8 cellular contexts compared by ENCODE assay signal in genomic region chr20:35663813-35664543, GRCh38. TPM values are rescaled to one million over a fixed set of nuclear protein-coding genes. Genes with fewer than 3 reads are reported as not detected.
DNase-seq lines count a peak whose midpoint lies in the region; ATAC-seq and TF ChIP-seq lines count a peak whose summit lies in the region.

No MANE protein-coding gene starts in this region.

- no peak for TF ChIP-seq CTCF in HL-60 (IDR thresholded peaks at IDR 0.05; ENCODE audit: insufficient read depth, low read length)
- TF ChIP-seq CTCF in progenitor cell of endocrine pancreas (IDR thresholded peaks at IDR 0.05; ENCODE audit: unreplicated experiment) = no peak
- TF ChIP-seq CTCF in upper lobe of right lung (IDR thresholded peaks at IDR 0.05) = no peak

- intact Hi-C loops in head of caudate nucleus (cut with DNase I) = loop anchor here (5.0 to 10.0 kb wide), 2 partner anchors 49 to 78 kb away; partner anchors contain the start of genes RBM39 and SPAG4
- intact Hi-C loops in upper lobe of right lung (cut with DNase I) = no loop called here

- H3K9me3 Mint-ChIP-seq in progenitor cell of endocrine pancreas (ENCODE audit: low read depth) = no peaks in the 10 kb centered on the region

- H3K9me3 ChIP-seq in upper lobe of right lung = no peaks in the 10 kb centered on the region

- H3K4me3 ChIP-seq in HL-60 (replicated peaks; ENCODE audit: insufficient read depth, low read length) (peak overlapping the region; percentile 75), upper lobe of right lung (peak overlapping the region; percentile 90)

- peak overlapping the region; percentile 99 for H3K27ac Mint-ChIP-seq in progenitor cell of endocrine pancreas

- peak; percentile 35 for DNase-seq in COR-L47 (lab: John Stamatoyannopoulos, UW)
- peak in 1 of 2 experiments; percentile 70 for DNase-seq in HL-60 (ENCODE audit: low read depth in 1 of 2, low spot score in 1 of 2)
- DNase-seq in activated naive CD4-positive, alpha-beta T cell treated with Interleukin-2 at 50 U/mL for 16 hours = peak; percentile 63
- DNase-seq in head of caudate nucleus = peak in 39 of 42 donors; percentile 10 to 74 (median 47)
- DNase-seq in progenitor cell of endocrine pancreas (ENCODE audit: low spot score, unreplicated experiment) = peak; percentile 10
- peak; percentile 74 for DNase-seq in upper lobe of right lung

- ATAC-seq in GM19463 (IDR thresholded peaks at IDR 0.05; ENCODE audit: unreplicated experiment) (peak; percentile 27), upper lobe of right lung (peak; percentile 65)

- H3K36me3 Mint-ChIP-seq in progenitor cell of endocrine pancreas (ENCODE audit: insufficient read depth) = no peaks in the 10 kb centered on the region

- H3K4me1 ChIP-seq in upper lobe of right lung = peaks cover 42% of the 10 kb centered on the region

- H3K27me3 ChIP-seq in HL-60 (ENCODE audit: insufficient read depth, poor library complexity, severe bottlenecking) = no peaks in the 10 kb centered on the region
- H3K27me3 ChIP-seq in upper lobe of right lung = no peaks in the 10 kb centered on the region

- peak overlapping the region; percentile 96 for H3K4me3 Mint-ChIP-seq in progenitor cell of endocrine pancreas (ENCODE audit: low read depth)

- H3K27ac ChIP-seq in HL-60 (replicated peaks) (peak overlapping the region; percentile 96), upper lobe of right lung (peak overlapping the region; percentile 99)

- H3K27me3 Mint-ChIP-seq in progenitor cell of endocrine pancreas = no peaks in the 10 kb centered on the region

- peaks cover 41% of the 10 kb centered on the region for H3K4me1 Mint-ChIP-seq in progenitor cell of endocrine pancreas (ENCODE audit: low read depth)

- peaks cover 8% of the 10 kb centered on the region for H3K36me3 ChIP-seq in upper lobe of right lung

- peak; percentile 31; the same call in 1 of the 2 replicates for TF ChIP-seq POLR2A in Raji (IDR thresholded peaks at IDR 0.05; ENCODE audit: insufficient read depth, low read depth, low read length)

RNA-seq across cellular contexts. Expression of gene CPNE1, which starts 0.7 kb away (rescaled TPM):
- total RNA-seq in progenitor cell of endocrine pancreas = 293 and 298 TPM in 2 replicates
- total RNA-seq in upper lobe of right lung = 179 TPM

RNA-seq across cellular contexts. Expression of gene RBM12, which starts 0.7 kb away (rescaled TPM):
- total RNA-seq in progenitor cell of endocrine pancreas (157 and 161 TPM in 2 replicates), upper lobe of right lung (72.5 TPM)

RNA-seq across cellular contexts. Expression of gene NFS1, which starts 35.2 kb away (rescaled TPM):
- total RNA-seq in progenitor cell of endocrine pancreas (13.7 and 16.8 TPM in 2 replicates), upper lobe of right lung (19.5 TPM)

RNA-seq across cellular contexts. Expression of gene ROMO1, which starts 35.2 kb away (rescaled TPM):
- total RNA-seq in progenitor cell of endocrine pancreas (129 and 140 TPM in 2 replicates), upper lobe of right lung (77.9 TPM)

RNA-seq across cellular contexts. Expression of gene SPAG4, which starts 48.3 kb away (rescaled TPM):
- total RNA-seq in progenitor cell of endocrine pancreas (1.1 and 2.5 TPM in 2 replicates), upper lobe of right lung (2.9 TPM)
